In the genomic region with DNA sequence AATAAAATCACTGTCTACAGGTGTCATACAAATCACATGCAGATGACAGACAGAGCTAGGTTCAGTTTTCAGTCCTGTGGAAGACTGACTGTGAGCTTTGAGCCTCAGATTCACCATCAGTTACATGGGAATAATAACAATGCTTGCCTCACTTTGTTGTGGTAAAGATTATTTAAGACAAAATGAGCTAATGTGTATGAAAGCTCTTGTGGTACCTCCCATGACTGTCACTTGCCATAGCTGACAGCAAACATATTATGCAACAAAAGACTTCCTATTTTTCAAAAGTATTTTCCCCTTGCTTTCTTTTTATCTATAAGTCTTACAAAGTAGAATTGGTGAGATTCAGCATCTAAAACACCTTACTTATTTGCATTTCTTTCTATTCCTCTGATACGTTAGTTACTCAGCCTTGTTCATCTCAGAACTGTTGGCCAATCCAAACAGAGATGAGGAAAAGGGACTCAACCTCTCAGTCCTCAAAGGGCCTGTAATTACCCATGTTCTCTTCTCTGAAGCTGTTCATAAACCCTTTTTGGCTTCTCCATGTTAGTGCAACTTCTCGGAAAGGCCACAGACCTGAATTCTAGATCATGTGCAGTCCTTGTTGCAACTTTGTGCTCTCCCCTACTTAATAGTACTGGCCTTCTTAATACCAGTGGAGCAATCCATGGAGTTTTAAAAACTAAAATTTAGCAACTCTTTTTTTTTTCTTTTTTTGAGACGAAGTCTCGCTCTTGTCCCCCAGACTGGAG, we compare ENCODE assay signal across 31 cellular contexts. TPM values are rescaled to one million over a fixed set of nuclear protein-coding genes. Genes with fewer than 3 reads are reported as not detected.
DNase-seq lines count a peak whose midpoint lies in the region; ATAC-seq, FAIRE-seq and TF ChIP-seq lines count a peak whose summit lies in the region.
"Had no signal": no experiment of that assay in that cellular context is flagged by ENCODE, and none has a peak within 500 bp of the region (broad histone marks: within the 10 kb centered on the region; RNA-seq: fewer than 3 reads in every experiment).

No MANE protein-coding gene starts in this region.

- no peak for FAIRE-seq in urothelium cell line (lab: Jason Lieb, UNC)
- FAIRE-seq: endothelial cell of umbilical vein had no signal

- DNase-seq in CD14-positive monocyte (ENCODE audit: low spot score), result no peak
- no peak for DNase-seq in DND-41
- DNase-seq in inferior parietal cortex (ENCODE audit: extremely low spot score), result no peak
- no peak for DNase-seq in stimulated activated CD4-positive, alpha-beta T cell treated with anti-CD3 and anti-CD28 coated beads, Interleukin-15, amount 100 ng/mL, for 24 hours
- DNase-seq in urothelium cell line (ENCODE audit: low spot score), result no peak
- DNase-seq: activated CD4-positive, alpha-beta T cell treated with anti-CD3 and anti-CD28 coated beads for 48 hours; activated naive CD4-positive, alpha-beta T cell treated with anti-CD3 and anti-CD28 coated beads, Interleukin-2, amount 10 ng/mL, durations not matched to agents 7 days and 5 days; activated T-cell treated with anti-CD3 and anti-CD28 coated beads, Interleukin-2, amount 50 U/mL, for 24 hours; amniotic stem cell; brain microvascular endothelial cell; DMS 273 treated with DMSO at 0.1 percent for 48 hours; GM23248; hypothalamus; Karpas-422; left ventricle myocardium inferior; NCI-H1092; NCI-H187 treated with DMSO at 0.1 percent for 48 hours; NCI-H69; right lobe of liver; RPMI8226; SK-N-SH; stimulated activated CD4-positive, alpha-beta T cell treated with anti-CD3 and anti-CD28 coated beads, Interleukin-12 subunit alpha, Interleukin-12 subunit beta, amount 100 ng/mL, for 4 hours; stimulated activated CD4-positive, alpha-beta T cell treated with anti-CD3 and anti-CD28 coated beads, Interleukin-4, amount 100 ng/mL, for 24 hours had no signal

- no peak overlapping the region for H3K9ac ChIP-seq in DND-41 (ENCODE audit: low read depth, low read length)
- H3K9ac ChIP-seq: GM23248, SK-N-SH had no signal

- H3K36me3 ChIP-seq in DND-41 (ENCODE audit: insufficient read depth, low read length), result no peaks in the 10 kb centered on the region
- H3K36me3 ChIP-seq: brain microvascular endothelial cell, left ventricle myocardium inferior, right lobe of liver, vagina had no signal

- no peaks in the 10 kb centered on the region for H3K27me3 ChIP-seq in DND-41 (ENCODE audit: insufficient read depth, low read length, poor library complexity)
- H3K27me3 ChIP-seq: brain microvascular endothelial cell, right lobe of liver, vagina had no signal

- H3K27ac Mint-ChIP-seq in CD14-positive monocyte (peak overlapping the region; percentile 90 to 97 (median 93)), IgD-negative memory B cell (peak overlapping the region in 2 of 3 donors; percentile 22 to 24)
- H3K27ac Mint-ChIP-seq in activated T-helper 17 cell treated with anti-CD3 and anti-CD28 coated beads, Interleukin-2, amount 50 U/mL, for 72 hours, result peak overlapping the region; percentile 72
- no peak overlapping the region for H3K27ac Mint-ChIP-seq in stimulated activated memory B cell treated with anti-CD40 and anti-IgM and Interleukin-4, amounts not matched to agents 10 μg/mL and 1 μg/mL and 100 μg/mL, for 72 hours
- H3K27ac Mint-ChIP-seq: activated naive CD4-positive, alpha-beta T cell treated with anti-CD3 and anti-CD28 coated beads, Interleukin-2, amount 10 ng/mL, durations not matched to agents 7 days and 5 days; activated T-cell treated with anti-CD3 and anti-CD28 coated beads, Interleukin-2, amount 50 U/mL, for 24 hours; progenitor cell of endocrine pancreas; stimulated activated effector memory CD8-positive, alpha-beta T cell treated with anti-CD3 and anti-CD28 coated beads, Interleukin-12 subunit alpha, Interleukin-12 subunit beta, amount 100 ng/mL, for 72 hours had no signal

- ATAC-seq in DND-41 (ENCODE audit: insufficient read depth, low read depth), result peak; percentile 50; the same call in 2 of the 3 replicates
- peak; percentile 89 for ATAC-seq in activated T-helper 17 cell treated with anti-CD3 and anti-CD28 coated beads, Interleukin-2, amount 50 U/mL, for 72 hours (replicated peaks)
- no peak for ATAC-seq in stimulated activated memory B cell treated with anti-CD40 and anti-IgM and Interleukin-4, amounts not matched to agents 10 μg/mL and 1 μg/mL and 100 μg/mL, for 72 hours
- ATAC-seq: stimulated activated effector memory CD8-positive, alpha-beta T cell treated with anti-CD3 and anti-CD28 coated beads, Interleukin-12 subunit alpha, Interleukin-12 subunit beta, amount 100 ng/mL, for 72 hours had no signal

- peaks cover 7% of the 10 kb centered on the region; the same call in 1 of the 2 replicates for H3K4me1 ChIP-seq in DND-41 (ENCODE audit: insufficient read depth, low read length)
- H3K4me1 ChIP-seq: left ventricle myocardium inferior, right lobe of liver, vagina had no signal

- H3K4me3 Mint-ChIP-seq in CD14-positive monocyte (peak overlapping the region in 1 of 2 donors; percentile 63), IgD-negative memory B cell (no peak overlapping the region)
- H3K4me3 Mint-ChIP-seq in activated T-helper 17 cell treated with anti-CD3 and anti-CD28 coated beads, Interleukin-2, amount 50 U/mL, for 72 hours, result no peak overlapping the region
- no peak overlapping the region for H3K4me3 Mint-ChIP-seq in stimulated activated memory B cell treated with anti-CD40 and anti-IgM and Interleukin-4, amounts not matched to agents 10 μg/mL and 1 μg/mL and 100 μg/mL, for 72 hours
- H3K4me3 Mint-ChIP-seq: activated naive CD4-positive, alpha-beta T cell treated with anti-CD3 and anti-CD28 coated beads, Interleukin-2, amount 10 ng/mL, durations not matched to agents 7 days and 5 days; activated T-cell treated with anti-CD3 and anti-CD28 coated beads, Interleukin-2, amount 50 U/mL, for 24 hours; CD4-positive, alpha-beta memory T cell; stimulated activated effector memory CD8-positive, alpha-beta T cell treated with anti-CD3 and anti-CD28 coated beads, Interleukin-12 subunit alpha, Interleukin-12 subunit beta, amount 100 ng/mL, for 72 hours had no signal

- peaks cover 13% of the 10 kb centered on the region for H3K4me1 Mint-ChIP-seq in CD14-positive monocyte
- no peaks in the 10 kb centered on the region for H3K4me1 Mint-ChIP-seq in IgD-negative memory B cell
- no peaks in the 10 kb centered on the region for H3K4me1 Mint-ChIP-seq in activated T-helper 17 cell treated with anti-CD3 and anti-CD28 coated beads, Interleukin-2, amount 50 U/mL, for 72 hours
- H3K4me1 Mint-ChIP-seq in stimulated activated memory B cell treated with anti-CD40 and anti-IgM and Interleukin-4, amounts not matched to agents 10 μg/mL and 1 μg/mL and 100 μg/mL, for 72 hours, result no peaks in the 10 kb centered on the region
- H3K4me1 Mint-ChIP-seq: stimulated activated effector memory CD8-positive, alpha-beta T cell treated with anti-CD3 and anti-CD28 coated beads, Interleukin-12 subunit alpha, Interleukin-12 subunit beta, amount 100 ng/mL, for 72 hours had no signal

- no peak overlapping the region for H2AFZ ChIP-seq in DND-41 (ENCODE audit: low read depth, low read length)
- H2AFZ ChIP-seq: GM23248 had no signal

- H4K20me1 ChIP-seq in DND-41 (ENCODE audit: insufficient read depth, low read length), result no peaks in the 10 kb centered on the region

- no peak overlapping the region for H3K27ac ChIP-seq in DND-41 (ENCODE audit: low read length)
- H3K27ac ChIP-seq: brain microvascular endothelial cell, GM23248, left ventricle myocardium inferior, right lobe of liver, vagina had no signal

- intact Hi-C loops in CD14-positive monocyte (cut with micrococcal nuclease), result no loop called here

- no peak overlapping the region for H3K4me2 ChIP-seq in DND-41 (ENCODE audit: insufficient read depth, low read length)
- H3K4me2 ChIP-seq: SK-N-SH had no signal

- H3K9me3 Mint-ChIP-seq in CD14-positive monocyte, result peaks cover 0 to 5% (median 0%) of the 10 kb centered on the region in 7 donors
- H3K9me3 Mint-ChIP-seq in IgD-negative memory B cell, result peaks cover 0 to 5% (median 3%) of the 10 kb centered on the region in 3 donors
- no peaks in the 10 kb centered on the region for H3K9me3 Mint-ChIP-seq in activated T-helper 17 cell treated with anti-CD3 and anti-CD28 coated beads, Interleukin-2, amount 50 U/mL, for 72 hours
- H3K9me3 Mint-ChIP-seq in stimulated activated memory B cell treated with anti-CD40 and anti-IgM and Interleukin-4, amounts not matched to agents 10 μg/mL and 1 μg/mL and 100 μg/mL, for 72 hours, result peaks cover 3% of the 10 kb centered on the region
- H3K9me3 Mint-ChIP-seq: stimulated activated effector memory CD8-positive, alpha-beta T cell treated with anti-CD3 and anti-CD28 coated beads, Interleukin-12 subunit alpha, Interleukin-12 subunit beta, amount 100 ng/mL, for 72 hours had no signal

- no peaks in the 10 kb centered on the region for H3K9me3 ChIP-seq in DND-41 (ENCODE audit: insufficient read depth, low read length, severe bottlenecking)
- H3K9me3 ChIP-seq: left ventricle myocardium inferior, right lobe of liver, SK-N-SH, vagina had no signal

- no peaks in the 10 kb centered on the region for H3K79me2 ChIP-seq in DND-41 (ENCODE audit: insufficient read depth, low read length)

- H3K4me3 ChIP-seq in DND-41 (ENCODE audit: low read depth in 1 of 2, low read length in 2 of 2), result no peak overlapping the region
- H3K4me3 ChIP-seq: GM23248, left ventricle myocardium inferior, right lobe of liver, vagina had no signal

- H3K27me3 Mint-ChIP-seq in CD14-positive monocyte (ENCODE audit: low read depth in 3 of 3), result peaks cover 0 to 4% (median 0%) of the 10 kb centered on the region in 3 donors
- no peaks in the 10 kb centered on the region for H3K27me3 Mint-ChIP-seq in IgD-negative memory B cell
- no peaks in the 10 kb centered on the region for H3K27me3 Mint-ChIP-seq in activated T-helper 17 cell treated with anti-CD3 and anti-CD28 coated beads, Interleukin-2, amount 50 U/mL, for 72 hours
- no peaks in the 10 kb centered on the region for H3K27me3 Mint-ChIP-seq in stimulated activated memory B cell treated with anti-CD40 and anti-IgM and Interleukin-4, amounts not matched to agents 10 μg/mL and 1 μg/mL and 100 μg/mL, for 72 hours
- H3K27me3 Mint-ChIP-seq: activated naive CD4-positive, alpha-beta T cell treated with anti-CD3 and anti-CD28 coated beads, Interleukin-2, amount 10 ng/mL, durations not matched to agents 7 days and 5 days; activated T-cell treated with anti-CD3 and anti-CD28 coated beads, Interleukin-2, amount 50 U/mL, for 24 hours; CD4-positive, alpha-beta memory T cell; progenitor cell of endocrine pancreas had no signal

- TF ChIP-seq CTCF in CD14-positive monocyte (IDR thresholded peaks at IDR 0.05), result no peak
- no peak for TF ChIP-seq CTCF in DND-41 (IDR thresholded peaks at IDR 0.05; ENCODE audit: borderline replicate concordance, extremely low read depth, low read length, poor library complexity, severe bottlenecking)

- H3K36me3 Mint-ChIP-seq in CD14-positive monocyte (no peaks in the 10 kb centered on the region), IgD-negative memory B cell (peaks cover 2% of the 10 kb centered on the region)
- no peaks in the 10 kb centered on the region for H3K36me3 Mint-ChIP-seq in activated T-helper 17 cell treated with anti-CD3 and anti-CD28 coated beads, Interleukin-2, amount 50 U/mL, for 72 hours (ENCODE audit: low read depth)
- H3K36me3 Mint-ChIP-seq in stimulated activated memory B cell treated with anti-CD40 and anti-IgM and Interleukin-4, amounts not matched to agents 10 μg/mL and 1 μg/mL and 100 μg/mL, for 72 hours, result peaks cover 12% of the 10 kb centered on the region
- H3K36me3 Mint-ChIP-seq: stimulated activated effector memory CD8-positive, alpha-beta T cell treated with anti-CD3 and anti-CD28 coated beads, Interleukin-12 subunit alpha, Interleukin-12 subunit beta, amount 100 ng/mL, for 72 hours had no signal

RNA-seq across cellular contexts. Expression of gene DDHD1, which starts 8.8 kb away (rescaled TPM):
- polyA plus RNA-seq in CD14-positive monocyte, result 1 to 10 TPM; 2.2 to 3.1 TPM
- 9.4 TPM for polyA plus RNA-seq in IgD-negative memory B cell
- 100 to 1,000 TPM in 1 of 2 donors, 10 to 100 TPM in 1; 46.7 to 146 TPM for total RNA-seq in activated T-helper 17 cell treated with anti-CD3 and anti-CD28 coated beads, Interleukin-2, amount 50 U/mL, for 72 hours
